8 cellular contexts compared by ENCODE assay signal in the genomic region with DNA sequence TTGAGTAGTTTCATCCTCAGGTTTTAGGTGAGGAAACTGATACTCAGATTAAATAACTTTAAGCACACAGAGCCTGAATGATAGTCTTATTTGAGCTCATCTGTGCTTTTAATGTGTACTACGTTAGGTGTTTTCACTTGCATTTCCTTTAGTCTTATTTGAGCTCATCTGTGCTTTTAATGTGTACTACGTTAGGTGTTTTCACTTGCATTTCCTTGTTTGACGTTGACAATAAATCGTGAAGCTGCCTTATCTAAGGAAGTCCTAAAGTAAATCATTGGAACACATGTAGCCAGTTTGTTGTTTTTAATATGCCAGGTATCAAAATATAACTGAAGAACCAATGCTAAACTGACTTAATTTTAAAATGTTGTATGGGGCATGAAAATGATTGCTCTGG. TPM values are rescaled to one million over a fixed set of nuclear protein-coding genes. Genes with fewer than 3 reads are reported as not detected.
DNase-seq lines count a peak whose midpoint lies in the region; ATAC-seq and TF ChIP-seq lines count a peak whose summit lies in the region.

No MANE protein-coding gene starts in this region.

- H3K36me3 Mint-ChIP-seq in H9 (ENCODE audit: insufficient read depth in 1 of 3, low read depth in 3 of 3), result peaks cover 8 to 16% (median 8%) of the 10 kb centered on the region in 3 experiments; a peak in 6 of 7 replicates

- no peak overlapping the region for H3K56ac ChIP-seq in H9 (ENCODE audit: insufficient read length, low read depth, low read length)

- H3K79me2 ChIP-seq in H9 (ENCODE audit: insufficient read depth, low read length), result peaks cover 34% of the 10 kb centered on the region; the same call in 1 of the 2 replicates

- H3K4me2 ChIP-seq in H9 (ENCODE audit: insufficient read depth, insufficient read length, low read length), result no peak overlapping the region

- no peak overlapping the region for H3K18ac ChIP-seq in H9 (ENCODE audit: insufficient read length, low read depth, low read length)

- H3K23ac ChIP-seq in H9 (ENCODE audit: insufficient read length, low read depth, low read length), result no peak overlapping the region

- no peaks in the 10 kb centered on the region for H3K27me3 Mint-ChIP-seq in H9 (ENCODE audit: low read depth)

- DNase-seq in H9 (no peak), foreskin fibroblast (no peak), NCI-H345 (lab: John Stamatoyannopoulos, UW) (no peak), SKM-1 (lab: John Stamatoyannopoulos, UW; ENCODE audit: unreplicated experiment) (no peak), globus pallidus (ENCODE audit: low spot score) (no peak)

- no peak overlapping the region for H3K14ac ChIP-seq in H9 (ENCODE audit: insufficient read depth, low read length)

- H2BK20ac ChIP-seq in H9 (ENCODE audit: low read depth, low read length, poor library complexity, severe bottlenecking), result no peak overlapping the region

- no CpG with 5 or more reads among the region's 4 CpGs for WGBS in H9 (ENCODE audit: extremely low coverage, insufficient read length, low lambda C conversion rate)

- no peak overlapping the region for H4K91ac ChIP-seq in H9 (ENCODE audit: insufficient read length, low read depth, low read length)

- no peaks in the 10 kb centered on the region; the same call in 1 of the 2 replicates for H3K4me1 ChIP-seq in H9 (ENCODE audit: insufficient read depth, low read length)

- no peaks in the 10 kb centered on the region for H3K27me3 ChIP-seq in H9 (ENCODE audit: insufficient read depth, low read length)

- peaks cover 40 to 46% of the 10 kb centered on the region in 2 experiments for H3K4me1 Mint-ChIP-seq in H9

- H4K8ac ChIP-seq in H9 (replicated peaks; ENCODE audit: insufficient read length, low read depth, low read length), result no peak overlapping the region

- TF ChIP-seq CTCF in H9 (conservative IDR thresholded peaks at IDR 0.05) (no peak), VCaP (conservative IDR thresholded peaks at IDR 0.05) (no peak), foreskin fibroblast (IDR thresholded peaks at IDR 0.05; ENCODE audit: low read depth, low read length) (no peak)

- H3K4me3 Mint-ChIP-seq in H9, result peak overlapping the region; percentile 89 to 94

- no peak overlapping the region for H2BK12ac ChIP-seq in H9 (ENCODE audit: insufficient read length, low read depth, low read length)

- no peaks in the 10 kb centered on the region; a peak in 2 of 5 replicates for H3K9me3 Mint-ChIP-seq in H9

- H3K79me1 ChIP-seq in H9 (ENCODE audit: insufficient read depth, low read depth, low read length, poor library complexity, severe bottlenecking), result peaks cover 6% of the 10 kb centered on the region

- no peak overlapping the region for H2BK5ac ChIP-seq in H9 (ENCODE audit: insufficient read length, low read length)

- no peak overlapping the region for H2BK15ac ChIP-seq in H9 (ENCODE audit: low read depth, low read length)

- H3K9me3 ChIP-seq in H9 (ENCODE audit: control insufficient read depth, low read depth, low read length), result no peaks in the 10 kb centered on the region

- H3K27ac ChIP-seq in H9 (ENCODE audit: insufficient read length, low read depth, low read length) (no peak overlapping the region), VCaP (peak overlapping the region; percentile 83), skin epidermis (peak overlapping the region in 20 of 21 experiments; percentile 28 to 98 (median 96))

- H4K5ac ChIP-seq in H9 (ENCODE audit: insufficient read length, low read depth, low read length), result no peak overlapping the region

- H3K4me3 ChIP-seq in foreskin fibroblast (ENCODE audit: low read depth in 1 of 2, low read length in 2 of 2) (peak overlapping the region; percentile 77 to 93), skin epidermis (peak overlapping the region; percentile 57 to 89 (median 80))

- H3K23me2 ChIP-seq in H9 (ENCODE audit: insufficient read length, low read depth, low read length, poor library complexity, severe bottlenecking), result no peaks in the 10 kb centered on the region

- no peak overlapping the region for H2AFZ ChIP-seq in H9 (ENCODE audit: low read length)

- no peaks in the 10 kb centered on the region for H4K20me1 ChIP-seq in H9 (ENCODE audit: control insufficient read depth, insufficient read depth, insufficient read length)

- peak overlapping the region in 1 of 3 experiments; percentile 65; a peak in 2 of 7 replicates for H3K27ac Mint-ChIP-seq in H9

- no peak for ATAC-seq in HG02885 (IDR thresholded peaks at IDR 0.05; ENCODE audit: poor library complexity, unreplicated experiment)

- no peak overlapping the region for H2AK5ac ChIP-seq in H9 (ENCODE audit: insufficient read length, low read length)

- no peak overlapping the region for H3K9ac ChIP-seq in H9 (ENCODE audit: extremely low read depth, insufficient read length, low read length)

- H2BK120ac ChIP-seq in H9 (ENCODE audit: low read depth, low read length, poor library complexity, severe bottlenecking), result no peak overlapping the region

- H3T11ph ChIP-seq in H9 (ENCODE audit: low read length), result no peak overlapping the region

- H3K4ac ChIP-seq in H9 (ENCODE audit: low read depth, low read length), result no peak overlapping the region

RNA-seq across cellular contexts. Expression of a gene that starts 2.0 kb away (rescaled TPM):
- 89.1 and 97.7 TPM in 2 replicates for total RNA-seq in H9 (2021)
